ENCODE assay signal across 1 cellular context in the genomic region with DNA sequence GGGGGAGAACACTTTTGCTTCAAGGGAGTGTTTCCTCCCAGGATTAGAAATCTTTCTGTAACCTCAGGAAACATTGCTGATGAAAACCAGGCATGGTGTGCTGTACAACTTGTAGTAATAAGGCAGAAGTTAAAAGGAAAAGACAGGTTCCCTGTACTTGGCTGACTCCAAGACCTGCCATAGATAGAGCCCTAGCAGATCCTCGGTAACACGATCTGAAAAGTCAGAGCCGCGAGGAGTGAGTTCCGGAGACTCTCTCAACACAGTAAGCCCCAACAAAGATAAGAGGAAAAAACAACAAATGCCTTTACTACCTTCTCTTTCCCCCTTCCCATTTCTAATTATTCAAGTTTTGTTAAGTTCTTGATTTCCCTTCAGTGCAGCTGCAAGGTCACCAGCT. TPM values are rescaled to one million over a fixed set of nuclear protein-coding genes. Genes with fewer than 3 reads are reported as not detected.
"Had no signal": no experiment of that assay in that cellular context is flagged by ENCODE, and none has a peak within 500 bp of the region (broad histone marks: within the 10 kb centered on the region; RNA-seq: fewer than 3 reads in every experiment).

No MANE protein-coding gene starts in this region.

RNA-seq across cellular contexts. Expression of gene RNU1-4, which starts 7.3 kb away (rescaled TPM):
- total RNA-seq: G401 had no signal
